ENCODE assay signal across 15 cellular contexts in genomic region chr17:65079489-65079900, GRCh38. TPM values are rescaled to one million over a fixed set of nuclear protein-coding genes. Genes with fewer than 3 reads are reported as not detected.
A peak's percentile ranks its signal among the peaks of the same experiment; 100 is the strongest.
DNase-seq lines count a peak whose midpoint lies in the region; ATAC-seq and TF ChIP-seq lines count a peak whose summit lies in the region.
"Had no signal": no experiment of that assay in that cellular context is flagged by ENCODE, and none has a peak within 500 bp of the region (broad histone marks: within the 10 kb centered on the region; RNA-seq: fewer than 3 reads in every experiment).

No MANE protein-coding gene starts in this region.

- CTCF ChIA-PET in CD4-positive, alpha-beta T cell (lab: Charles Lee), result interaction anchor here (2.6 kb wide), 1 partner anchor 21 kb away, joined by 10 read pairs; no protein-coding TSS in a partner anchor
- CTCF ChIA-PET in activated CD8-positive, alpha-beta T cell treated with anti-CD3 and anti-CD28 coated beads, Interleukin-2, amount 10 ng/mL, durations not matched to agents 7 days and 5 days (lab: Charles Lee), result no interaction called here

- no peak for ATAC-seq in CD4-positive, alpha-beta T cell (ENCODE audit: poor library complexity)
- ATAC-seq in activated CD8-positive, alpha-beta T cell treated with anti-CD3 and anti-CD28 coated beads, Interleukin-2, amount 10 ng/mL, durations not matched to agents 7 days and 5 days, result no peak
- ATAC-seq: naive thymus-derived CD4-positive, alpha-beta T cell had no signal

- peak overlapping the region; percentile 41 for H3K27ac Mint-ChIP-seq in glutamatergic neuron (ENCODE audit: unreplicated experiment)
- H3K27ac Mint-ChIP-seq in neural crest cell (ENCODE audit: unreplicated experiment), result peak overlapping the region; percentile 4
- H3K27ac Mint-ChIP-seq in CD4-positive, alpha-beta T cell, result no peak overlapping the region
- no peak overlapping the region for H3K27ac Mint-ChIP-seq in activated CD8-positive, alpha-beta T cell treated with anti-CD3 and anti-CD28 coated beads, Interleukin-2, amount 10 ng/mL, durations not matched to agents 7 days and 5 days
- H3K27ac Mint-ChIP-seq: naive thymus-derived CD4-positive, alpha-beta T cell had no signal

- H3K27me3 ChIP-seq in CD4-positive, alpha-beta T cell (ENCODE audit: control insufficient read depth, insufficient read depth, low read length), result no peaks in the 10 kb centered on the region

- no peak overlapping the region for H3K27ac ChIP-seq in CD4-positive, alpha-beta T cell (ENCODE audit: low read depth, low read length)

- TF ChIP-seq CTCF in glutamatergic neuron (IDR thresholded peaks at IDR 0.05; ENCODE audit: partially characterized antibody, unreplicated experiment) (no peak), neural crest cell (conservative IDR thresholded peaks at IDR 0.05) (no peak)
- TF ChIP-seq CTCF in CD4-positive, alpha-beta T cell (IDR thresholded peaks at IDR 0.05), result no peak

- peak; percentile 46 for DNase-seq in EH (ENCODE audit: low read depth)
- peak in 35 of 58 donors; percentile 6 to 60 (median 29) for DNase-seq in anterior cingulate cortex (lab: John Stamatoyannopoulos, UW)
- DNase-seq in glutamatergic neuron, result no peak
- DNase-seq in neural crest cell (ENCODE audit: low read depth, low spot score), result no peak
- no peak for DNase-seq in CD4-positive, alpha-beta T cell
- DNase-seq in activated CD8-positive, alpha-beta T cell treated with anti-CD3 and anti-CD28 coated beads, Interleukin-2, amount 10 ng/mL, durations not matched to agents 7 days and 5 days, result no peak
- no peak for DNase-seq in NAMALWA (ENCODE audit: low spot score)
- DNase-seq in cerebellum (ENCODE audit: low spot score), result no peak
- DNase-seq: activated CD4-positive, CD25-positive, alpha-beta regulatory T cell treated with anti-CD3 and anti-CD28 coated beads, Interleukin-2, amount 50 U/mL, for 72 hours; activated CD8-positive, alpha-beta memory T cell treated with anti-CD3 and anti-CD28 coated beads, Interleukin-2, amount 50 U/mL, for 4 hours; activated naive CD4-positive, alpha-beta T cell treated with Interleukin-2 at 50 U/mL for 16 hours; kidney glomerular epithelial cell; naive thymus-derived CD4-positive, alpha-beta T cell; NCI-H2107; NCI-H774 had no signal

- H3K36me3 Mint-ChIP-seq in glutamatergic neuron (ENCODE audit: unreplicated experiment) (no peaks in the 10 kb centered on the region), neural crest cell (ENCODE audit: low read depth) (no peaks in the 10 kb centered on the region)
- H3K36me3 Mint-ChIP-seq in CD4-positive, alpha-beta T cell (ENCODE audit: low read depth), result no peaks in the 10 kb centered on the region
- H3K36me3 Mint-ChIP-seq in activated CD8-positive, alpha-beta T cell treated with anti-CD3 and anti-CD28 coated beads, Interleukin-2, amount 10 ng/mL, durations not matched to agents 7 days and 5 days (ENCODE audit: low read depth), result no peaks in the 10 kb centered on the region

- H3K9me3 Mint-ChIP-seq in glutamatergic neuron (ENCODE audit: unreplicated experiment) (no peaks in the 10 kb centered on the region), neural crest cell (no peaks in the 10 kb centered on the region)
- H3K9me3 Mint-ChIP-seq in CD4-positive, alpha-beta T cell, result no peaks in the 10 kb centered on the region
- no peaks in the 10 kb centered on the region for H3K9me3 Mint-ChIP-seq in activated CD8-positive, alpha-beta T cell treated with anti-CD3 and anti-CD28 coated beads, Interleukin-2, amount 10 ng/mL, durations not matched to agents 7 days and 5 days (ENCODE audit: insufficient read depth)

- peaks cover 6% of the 10 kb centered on the region for H3K27me3 Mint-ChIP-seq in glutamatergic neuron (ENCODE audit: unreplicated experiment)
- H3K27me3 Mint-ChIP-seq in neural crest cell (ENCODE audit: low read depth), result peaks cover 18% of the 10 kb centered on the region
- H3K27me3 Mint-ChIP-seq in CD4-positive, alpha-beta T cell, result no peaks in the 10 kb centered on the region
- peaks cover 4% of the 10 kb centered on the region for H3K27me3 Mint-ChIP-seq in activated CD8-positive, alpha-beta T cell treated with anti-CD3 and anti-CD28 coated beads, Interleukin-2, amount 10 ng/mL, durations not matched to agents 7 days and 5 days (ENCODE audit: low read depth)

- H3K4me3 Mint-ChIP-seq in glutamatergic neuron (ENCODE audit: unreplicated experiment) (peak overlapping the region; percentile 9), neural crest cell (peak overlapping the region; percentile 4)
- no peak overlapping the region for H3K4me3 Mint-ChIP-seq in CD4-positive, alpha-beta T cell
- H3K4me3 Mint-ChIP-seq in activated CD8-positive, alpha-beta T cell treated with anti-CD3 and anti-CD28 coated beads, Interleukin-2, amount 10 ng/mL, durations not matched to agents 7 days and 5 days, result no peak overlapping the region
- H3K4me3 Mint-ChIP-seq: naive thymus-derived CD4-positive, alpha-beta T cell had no signal

- POLR2A ChIA-PET in CD4-positive, alpha-beta T cell (lab: Charles Lee), result no interaction called here
- POLR2A ChIA-PET in activated CD8-positive, alpha-beta T cell treated with anti-CD3 and anti-CD28 coated beads, Interleukin-2, amount 10 ng/mL, durations not matched to agents 7 days and 5 days (lab: Charles Lee), result no interaction called here

- no peaks in the 10 kb centered on the region for H3K9me3 ChIP-seq in CD4-positive, alpha-beta T cell (ENCODE audit: control insufficient read depth, low read length)

- intact Hi-C loops in CD4-positive, alpha-beta T cell (cut with DNase I, micrococcal nuclease), result no loop called here

- peaks cover 2% of the 10 kb centered on the region for H3K4me1 Mint-ChIP-seq in glutamatergic neuron (ENCODE audit: low read depth, unreplicated experiment)
- peaks cover 18% of the 10 kb centered on the region for H3K4me1 Mint-ChIP-seq in neural crest cell
- no peaks in the 10 kb centered on the region for H3K4me1 Mint-ChIP-seq in CD4-positive, alpha-beta T cell (ENCODE audit: low read depth)
- H3K4me1 Mint-ChIP-seq in activated CD8-positive, alpha-beta T cell treated with anti-CD3 and anti-CD28 coated beads, Interleukin-2, amount 10 ng/mL, durations not matched to agents 7 days and 5 days (ENCODE audit: low read depth), result no peaks in the 10 kb centered on the region

RNA-seq across cellular contexts. Expression of gene GNA13, which starts 23.0 kb away (rescaled TPM):
- total RNA-seq in glutamatergic neuron (ENCODE audit: unreplicated experiment), result 50.7 TPM
- 48.1 and 49.9 TPM in 2 replicates for total RNA-seq in neural crest cell
- total RNA-seq in CD4-positive, alpha-beta T cell, result 100 to 1,000 TPM; 128 to 131 TPM
- total RNA-seq in activated CD8-positive, alpha-beta T cell treated with anti-CD3 and anti-CD28 coated beads, Interleukin-2, amount 10 ng/mL, durations not matched to agents 7 days and 5 days, result 10 to 100 TPM; 67.7 to 73.1 TPM
- 80.9 TPM for total RNA-seq in cerebellum

RNA-seq across cellular contexts. Expression of gene RGS9, which starts 57.7 kb away (rescaled TPM):
- total RNA-seq in glutamatergic neuron (ENCODE audit: unreplicated experiment) (2.4 TPM), neural crest cell (2.5 and 2.8 TPM in 2 replicates), cerebellum (17.7 TPM)
- under 1 TPM; 0.60 to 0.73 TPM for total RNA-seq in CD4-positive, alpha-beta T cell
- 1 to 10 TPM; 4.8 to 5.7 TPM for total RNA-seq in activated CD8-positive, alpha-beta T cell treated with anti-CD3 and anti-CD28 coated beads, Interleukin-2, amount 10 ng/mL, durations not matched to agents 7 days and 5 days

Comparison
In these comparisons a context has a peak if more than half of its experiments do, and no peak if none do; other contexts are left out.
1. DNase-seq: peak in EH (single experiment) and anterior cingulate cortex (35 of 58); none in glutamatergic neuron (single experiment), neural crest cell (single experiment), CD4-positive, alpha-beta T cell (0 of 10), activated CD8-positive, alpha-beta T cell treated with anti-CD3 and anti-CD28 coated beads, Interleukin-2, amount 10 ng/mL, durations not matched to agents 7 days and 5 days (single experiment), NAMALWA (single experiment) and cerebellum (single experiment).
2. H3K27ac Mint-ChIP-seq: peak in glutamatergic neuron (single experiment) and neural crest cell (single experiment); none in CD4-positive, alpha-beta T cell (single experiment) and activated CD8-positive, alpha-beta T cell treated with anti-CD3 and anti-CD28 coated beads, Interleukin-2, amount 10 ng/mL, durations not matched to agents 7 days and 5 days (single experiment).
3. H3K4me3 Mint-ChIP-seq: peak in glutamatergic neuron (single experiment) and neural crest cell (single experiment); none in CD4-positive, alpha-beta T cell (single experiment) and activated CD8-positive, alpha-beta T cell treated with anti-CD3 and anti-CD28 coated beads, Interleukin-2, amount 10 ng/mL, durations not matched to agents 7 days and 5 days (single experiment).